9 cellular contexts compared by ENCODE assay signal in the genomic region with DNA sequence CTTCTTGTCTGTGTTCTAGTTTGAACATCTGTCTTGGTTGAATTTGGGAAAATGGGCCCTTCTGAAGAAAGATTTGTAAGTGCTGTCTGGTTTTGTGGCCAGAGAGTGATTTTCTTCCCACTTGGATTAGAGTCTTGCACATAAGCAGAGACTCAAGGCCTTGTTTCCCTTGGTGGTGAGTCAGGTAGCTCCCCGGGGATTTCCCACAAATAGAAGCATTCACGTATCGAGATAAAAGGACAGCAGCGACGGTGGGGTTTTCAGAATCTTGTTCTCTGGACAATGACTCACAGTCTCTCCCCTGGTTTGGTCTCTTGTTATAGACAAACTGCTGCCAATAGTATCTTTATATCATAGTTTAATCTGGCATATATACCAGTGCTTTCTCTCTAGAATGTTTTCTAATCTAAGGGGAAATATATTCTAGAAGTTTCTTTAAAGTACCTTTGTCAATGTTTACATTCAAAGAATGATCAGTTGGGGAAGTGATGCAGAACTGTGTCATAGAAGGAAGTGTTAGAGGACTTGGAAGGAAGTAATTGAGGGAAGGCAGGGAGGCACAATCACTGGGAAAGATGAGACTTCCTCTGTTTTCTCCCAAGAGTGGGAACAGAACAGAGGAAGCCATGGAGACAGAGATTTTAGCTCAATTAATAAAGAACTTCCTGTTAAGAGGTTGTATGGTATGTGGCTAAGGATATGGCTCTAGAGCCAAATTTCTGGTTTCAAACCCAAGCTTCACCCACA. TPM values are rescaled to one million over a fixed set of nuclear protein-coding genes. Genes with fewer than 3 reads are reported as not detected.
DNase-seq lines count a peak whose midpoint lies in the region; ATAC-seq, FAIRE-seq and TF ChIP-seq lines count a peak whose summit lies in the region.
"Had no signal": no experiment of that assay in that cellular context is flagged by ENCODE, and none has a peak within 500 bp of the region (broad histone marks: within the 10 kb centered on the region; RNA-seq: fewer than 3 reads in every experiment).

No MANE protein-coding gene starts in this region.

- in situ Hi-C loops in astrocyte of the cerebellum (cut with HindIII; ENCODE audit: low sequenced_read_pairs): loop anchor here (5.0 kb wide), 1 partner anchor 68 kb away; no protein-coding TSS in a partner anchor

- POLR2A ChIA-PET in AG04449 (lab: Yijun Ruan, JAX): interaction anchor here (0.9 to 1.0 kb wide), 2 partner anchors 11 to 35 kb away, joined by 3 read pairs; a partner anchor contains a TSS

- no peak overlapping the region for H3K4me3 ChIP-seq in AG04449 (ENCODE audit: low read depth, low read length)
- H3K4me3 ChIP-seq in astrocyte of the cerebellum (ENCODE audit: low read depth, low read length): no peak overlapping the region
- H3K4me3 ChIP-seq in muscle layer of duodenum (ENCODE audit: low read depth in 1 of 2, low read length in 2 of 2): no peak overlapping the region
- H3K4me3 ChIP-seq in upper lobe of right lung: no peak overlapping the region

- H3K27me3 ChIP-seq in muscle layer of duodenum (ENCODE audit: low read depth, low read length) (no peaks in the 10 kb centered on the region), upper lobe of right lung (no peaks in the 10 kb centered on the region)

- H3K36me3 ChIP-seq in muscle layer of duodenum (ENCODE audit: control insufficient read depth in 1 of 2, insufficient read depth in 2 of 2, low read length in 2 of 2) (peaks cover 21 to 23% of the 10 kb centered on the region in 2 donors), upper lobe of right lung (peaks cover 24% of the 10 kb centered on the region)

- intact Hi-C loops in upper lobe of right lung (cut with DNase I): loop anchor here (5.0 kb wide), 1 partner anchor 47 kb away; no protein-coding TSS in a partner anchor

- H3K9me3 ChIP-seq in muscle layer of duodenum (ENCODE audit: control insufficient read depth in 1 of 2, low read length in 2 of 2) (no peaks in the 10 kb centered on the region), upper lobe of right lung (no peaks in the 10 kb centered on the region)

- ATAC-seq in upper lobe of right lung (peak; percentile 39), GM18517 (IDR thresholded peaks at IDR 0.05; ENCODE audit: unreplicated experiment) (no peak)

- H3K4me1 ChIP-seq in muscle layer of duodenum (ENCODE audit: control insufficient read depth in 1 of 2, insufficient read depth in 2 of 2, low read length in 2 of 2) (no peaks in the 10 kb centered on the region), upper lobe of right lung (peaks cover 9% of the 10 kb centered on the region)

- TF ChIP-seq CTCF in AG04449 (IDR thresholded peaks at IDR 0.05; ENCODE audit: insufficient read depth, low read length, missing control alignments): no peak
- no peak for TF ChIP-seq CTCF in astrocyte of the cerebellum (IDR thresholded peaks at IDR 0.05; ENCODE audit: low read depth, low read length, missing control alignments)
- TF ChIP-seq CTCF in upper lobe of right lung (IDR thresholded peaks at IDR 0.05): no peak

- no peak for FAIRE-seq in frontal cortex (lab: Jason Lieb, UNC)
- FAIRE-seq: colon had no signal

- CTCF ChIA-PET in AG04449 (lab: Yijun Ruan, JAX): interaction anchor here (0.6 to 52.1 kb wide), 6 partner anchors 8 to 47 kb away, joined by 3 to 1993 read pairs (median 5); a partner anchor contains a TSS

- peak; percentile 91 for DNase-seq in AG04449 (ENCODE audit: low read depth, low spot score)
- peak; percentile 95 for DNase-seq in NCI-H226
- peak; percentile 96 for DNase-seq in astrocyte of the cerebellum (ENCODE audit: low read depth)
- no peak for DNase-seq in upper lobe of right lung
- no peak for DNase-seq in NCI-H2081 (lab: John Stamatoyannopoulos, UW)
- DNase-seq in frontal cortex (ENCODE audit: low spot score in 2 of 2): no peak

- H3K27ac ChIP-seq in muscle layer of duodenum (ENCODE audit: low read length) (peak overlapping the region; percentile 37), upper lobe of right lung (peak overlapping the region; percentile 38)

RNA-seq across cellular contexts. Expression of a gene that starts 18.1 kb away (rescaled TPM):
- 9.5 TPM for total RNA-seq in upper lobe of right lung
- total RNA-seq in frontal cortex: 2.9 TPM

RNA-seq across cellular contexts. Expression of a gene that starts 34.8 kb away (rescaled TPM):
- total RNA-seq in upper lobe of right lung: 27.5 TPM
- 6.1 TPM for total RNA-seq in frontal cortex

RNA-seq across cellular contexts. Expression of a gene that starts 53.8 kb away (rescaled TPM):
- total RNA-seq in upper lobe of right lung: 53.7 TPM
- total RNA-seq in frontal cortex: 17.5 TPM

Comparison
In these comparisons a context has a peak if more than half of its experiments do, and no peak if none do; other contexts are left out.
1. DNase-seq: peak in AG04449 (single experiment), NCI-H226 (single experiment) and astrocyte of the cerebellum (single experiment); none in upper lobe of right lung (single experiment), NCI-H2081 (0 of 2) and frontal cortex (0 of 2).